Comparison of ENCODE assay signal across 16 cellular contexts in genomic region chr9:3648266-3648665, GRCh38.
DNase-seq lines count a peak whose midpoint lies in the region; ATAC-seq, FAIRE-seq and TF ChIP-seq lines count a peak whose summit lies in the region.
"Had no signal": no experiment of that assay in that cellular context is flagged by ENCODE, and none has a peak within 500 bp of the region (broad histone marks: within the 10 kb centered on the region; RNA-seq: fewer than 3 reads in every experiment).

No MANE protein-coding gene starts in this region.

- DNase-seq in GM19239 (ENCODE audit: insufficient read length, low spot score), result no peak
- peak; percentile 92 for DNase-seq in OCI-M1 (lab: John Stamatoyannopoulos, UW)
- DNase-seq in iPS DF 19.7 (ENCODE audit: low read depth, low spot score), result peak; percentile 7
- DNase-seq in mucosa of descending colon, result peak in 1 of 3 donors; percentile 26
- DNase-seq in central memory CD4-positive, alpha-beta T cell, result no peak
- DNase-seq in neuronal stem cell (ENCODE audit: low spot score), result no peak
- DNase-seq in activated CD4-positive, alpha-beta T cell treated with anti-CD3 and anti-CD28 coated beads for 4 hours, result no peak
- DNase-seq: 8988T, DMS153, DMS79, GM23248, HCEC 1CT had no signal

- no peaks in the 10 kb centered on the region for H3K27me3 ChIP-seq in neuronal stem cell (ENCODE audit: control insufficient read depth in 3 of 3, insufficient read depth in 3 of 3, low read depth in 1 of 3, low read length in 3 of 3)
- H3K27me3 ChIP-seq: BLaER1 had no signal

- peak; percentile 28 for ATAC-seq in mucosa of descending colon

- peak; percentile 47 for FAIRE-seq in GM19239 (lab: Jason Lieb, UNC)
- FAIRE-seq: GM12892, GM18507, H54 had no signal

- no peak overlapping the region for H3K18ac ChIP-seq in neuronal stem cell (ENCODE audit: low read length)

- WGBS in neuronal stem cell (ENCODE audit: extremely low coverage in 2 of 2, insufficient read length in 2 of 2, insufficient replicate concordance in 1 of 2), 2 donors, result no CpG with 5 or more reads among the region's 6 CpGs

- no peak overlapping the region for H2AFZ ChIP-seq in neuronal stem cell (ENCODE audit: low read length)
- H2AFZ ChIP-seq: GM23248 had no signal

- H3K14ac ChIP-seq in neuronal stem cell (ENCODE audit: low read length), result no peak overlapping the region

- no peak for TF ChIP-seq CTCF in mucosa of descending colon (IDR thresholded peaks at IDR 0.05)

- no peak overlapping the region for H3K27ac ChIP-seq in neuronal stem cell (replicated peaks; ENCODE audit: low read length)
- H3K27ac ChIP-seq: BLaER1, GM23248 had no signal

- H4K91ac ChIP-seq in neuronal stem cell (ENCODE audit: low read depth, low read length, poor library complexity), result no peak overlapping the region

- H2BK12ac ChIP-seq in neuronal stem cell (ENCODE audit: low read length), result no peak overlapping the region

- intact Hi-C loops in mucosa of descending colon (cut with DNase I, micrococcal nuclease), result no loop called here

- no peak overlapping the region for H2BK5ac ChIP-seq in neuronal stem cell (ENCODE audit: low read length)

- no peak overlapping the region for H2AK5ac ChIP-seq in neuronal stem cell (ENCODE audit: low read depth, low read length)

- H2BK15ac ChIP-seq in neuronal stem cell (ENCODE audit: low read length), result no peak overlapping the region

- H2BK120ac ChIP-seq in neuronal stem cell (ENCODE audit: low read depth, low read length), result no peak overlapping the region

- no peak overlapping the region for H3K9ac ChIP-seq in neuronal stem cell (ENCODE audit: low read depth, low read length, poor library complexity)
- H3K9ac ChIP-seq: BLaER1, GM23248 had no signal

- H3K4me1 ChIP-seq in mucosa of descending colon (ENCODE audit: low read depth) (no peaks in the 10 kb centered on the region), neuronal stem cell (ENCODE audit: control insufficient read depth in 2 of 2, insufficient read depth in 1 of 2, low read depth in 1 of 2, low read length in 2 of 2) (peaks cover 2 to 3% of the 10 kb centered on the region in 2 donors)

- H3K4me3 ChIP-seq in mucosa of descending colon, result no peak overlapping the region
- no peak overlapping the region for H3K4me3 ChIP-seq in neuronal stem cell (ENCODE audit: low read length in 2 of 2)
- H3K4me3 ChIP-seq: BLaER1, GM23248 had no signal

- H3K4ac ChIP-seq in neuronal stem cell (ENCODE audit: low read length), result no peak overlapping the region

- H3K23ac ChIP-seq in neuronal stem cell (ENCODE audit: low read depth, low read length, poor library complexity), result no peak overlapping the region

- no peak overlapping the region for H3K4me2 ChIP-seq in neuronal stem cell (ENCODE audit: insufficient read depth, low read length, poor library complexity, severe bottlenecking)
- H3K4me2 ChIP-seq: BLaER1 had no signal

- H3K79me1 ChIP-seq in neuronal stem cell (ENCODE audit: low read depth, low read length), result no peaks in the 10 kb centered on the region

- H3K36me3 ChIP-seq in mucosa of descending colon (ENCODE audit: low read depth) (no peaks in the 10 kb centered on the region), neuronal stem cell (replicated peaks in 1 of 2; ENCODE audit: control insufficient read depth in 2 of 2, insufficient read depth in 2 of 2, low read length in 2 of 2) (no peaks in the 10 kb centered on the region)
- H3K36me3 ChIP-seq: BLaER1 had no signal

- H4K8ac ChIP-seq in neuronal stem cell (ENCODE audit: low read depth, low read length), result no peak overlapping the region

- H3K9me3 ChIP-seq in mucosa of descending colon (no peaks in the 10 kb centered on the region), neuronal stem cell (replicated peaks in 1 of 2; ENCODE audit: control insufficient read depth in 2 of 2, insufficient read depth in 1 of 2, low read depth in 1 of 2, low read length in 2 of 2) (no peaks in the 10 kb centered on the region)
- H3K9me3 ChIP-seq: BLaER1 had no signal

Comparison
In these comparisons a context has a peak if more than half of its experiments do, and no peak if none do; other contexts are left out.
1. DNase-seq: peak in OCI-M1 (single experiment) and iPS DF 19.7 (single experiment); none in GM19239 (single experiment), central memory CD4-positive, alpha-beta T cell (single experiment), neuronal stem cell (single experiment) and activated CD4-positive, alpha-beta T cell treated with anti-CD3 and anti-CD28 coated beads for 4 hours (0 of 2).